Comparison of ENCODE assay signal across 33 cellular contexts in the genomic region with DNA sequence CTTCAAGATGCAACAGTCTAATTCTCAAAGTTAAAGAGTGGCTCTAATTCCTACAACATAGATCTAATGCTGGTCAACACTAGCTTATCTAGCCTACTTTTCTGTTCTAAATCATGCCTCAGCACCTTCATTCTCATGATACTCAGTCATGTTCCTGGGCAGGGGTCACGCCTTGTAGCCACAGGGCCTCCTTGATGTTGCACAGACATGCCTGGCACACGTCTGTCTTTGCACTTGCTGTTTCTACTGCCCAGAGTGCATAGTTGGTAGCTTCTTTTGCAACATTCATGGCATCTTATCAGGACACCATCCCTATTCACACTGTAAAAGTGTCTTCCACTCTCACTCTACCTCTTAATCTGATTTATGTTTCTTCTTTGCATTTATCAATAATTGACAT.
"Had no signal": no experiment of that assay in that cellular context is flagged by ENCODE, and none has a peak within 500 bp of the region (broad histone marks: within the 10 kb centered on the region; RNA-seq: fewer than 3 reads in every experiment).

No MANE protein-coding gene starts in this region.

- H3K9me3 Mint-ChIP-seq: activated CD4-positive, alpha-beta memory T cell treated with anti-CD3 and anti-CD28 coated beads for 36 hours; activated CD4-positive, alpha-beta T cell treated with anti-CD3 and anti-CD28 coated beads, Interleukin-2, amount 10 ng/mL, durations not matched to agents 24 days and 14 days; activated naive CD4-positive, alpha-beta T cell treated with anti-CD3 and anti-CD28 coated beads for 36 hours; activated naive CD8-positive, alpha-beta T cell treated with anti-CD3 and anti-CD28 coated beads for 36 hours; activated T-helper 2 cell treated with anti-CD3 and anti-CD28 coated beads, Interferon-gamma antibody, Interleukin-2, Interleukin-4, amounts not matched to agents 10 μg/mL and 5 μg/mL and 100 μg/mL, durations not matched to agents 14 hours and 24 hours and 36 hours; brain; effector memory CD8-positive, alpha-beta T cell had no signal

- H3K9me3 ChIP-seq: adrenal gland, ascending aorta, breast epithelium, esophagus squamous epithelium had no signal

- H3K4me1 ChIP-seq: adrenal gland, ascending aorta, breast epithelium, esophagus squamous epithelium had no signal

- H3K4me1 Mint-ChIP-seq: activated CD4-positive, alpha-beta T cell treated with anti-CD3 and anti-CD28 coated beads for 36 hours; activated CD4-positive, alpha-beta T cell treated with anti-CD3 and anti-CD28 coated beads, Interleukin-2, amount 10 ng/mL, durations not matched to agents 24 days and 14 days; activated CD8-positive, alpha-beta memory T cell treated with anti-CD3 and anti-CD28 coated beads, Interleukin-2, amount 10 ng/mL, durations not matched to agents 7 days and 5 days; activated naive CD4-positive, alpha-beta T cell treated with anti-CD3 and anti-CD28 coated beads, Interleukin-2, amount 50 U/mL, for 24 hours; activated naive CD8-positive, alpha-beta T cell treated with anti-CD3 and anti-CD28 coated beads for 36 hours; activated naive CD8-positive, alpha-beta T cell treated with anti-CD3 and anti-CD28 coated beads, Interleukin-2, amount 50 U/mL, for 24 hours; brain had no signal

- H3K27ac ChIP-seq: adrenal gland, ascending aorta, breast epithelium, epithelial cell of prostate, esophagus squamous epithelium had no signal

- H3K27me3 ChIP-seq: adrenal gland, ascending aorta, breast epithelium had no signal

- DNase-seq: activated CD4-positive, alpha-beta memory T cell treated with anti-CD3 and anti-CD28 coated beads for 36 hours; activated CD4-positive, alpha-beta T cell treated with anti-CD3 and anti-CD28 coated beads for 36 hours; activated CD4-positive, alpha-beta T cell treated with anti-CD3 and anti-CD28 coated beads, Interleukin-2, amount 10 ng/mL, durations not matched to agents 24 days and 14 days; activated CD4-positive, CD25-positive, alpha-beta regulatory T cell; activated CD4-positive, CD25-positive, alpha-beta regulatory T cell treated with anti-CD3 and anti-CD28 coated beads, Interleukin-2, amount 50 U/mL, for 72 hours; activated CD8-positive, alpha-beta memory T cell treated with anti-CD3 and anti-CD28 coated beads, Interleukin-2, amount 10 ng/mL, durations not matched to agents 7 days and 5 days; activated CD8-positive, alpha-beta memory T cell treated with anti-CD3 and anti-CD28 coated beads, Interleukin-2, amount 50 U/mL, for 4 hours; activated CD8-positive, alpha-beta T cell treated with anti-CD3 and anti-CD28 coated beads, Interleukin-2, amount 10 ng/mL, durations not matched to agents 7 days and 5 days; activated effector memory CD4-positive, alpha-beta T cell treated with anti-CD3 and anti-CD28 coated beads, Interleukin-2, amount 50 U/mL, for 16 hours; activated naive CD4-positive, alpha-beta T cell treated with anti-CD3 and anti-CD28 coated beads for 36 hours; activated naive CD8-positive, alpha-beta T cell treated with anti-CD3 and anti-CD28 coated beads for 36 hours; activated naive CD8-positive, alpha-beta T cell treated with anti-CD3 and anti-CD28 coated beads, Interleukin-2, amount 50 U/mL, for 24 hours; activated T-cell treated with anti-CD3 and anti-CD28 coated beads, Interleukin-2, amount 50 U/mL, for 1 hour; activated T-cell treated with anti-CD3 and anti-CD28 coated beads, Interleukin-2, amount 50 U/mL, for 48 hours; adrenal gland; amygdala; cortex of kidney; dermis blood vessel endothelial cell; effector CD4-positive, alpha-beta T cell; effector memory CD8-positive, alpha-beta T cell; esophagus squamous epithelium; head of caudate nucleus; hippocampal formation; T-helper 2 cell had no signal

- H3K4me3 Mint-ChIP-seq: activated CD4-positive, alpha-beta memory T cell treated with anti-CD3 and anti-CD28 coated beads for 36 hours; activated CD4-positive, alpha-beta T cell treated with anti-CD3 and anti-CD28 coated beads for 36 hours; activated CD4-positive, alpha-beta T cell treated with anti-CD3 and anti-CD28 coated beads, Interleukin-2, amount 10 ng/mL, durations not matched to agents 24 days and 14 days; activated CD8-positive, alpha-beta memory T cell treated with anti-CD3 and anti-CD28 coated beads, Interleukin-2, amount 10 ng/mL, durations not matched to agents 7 days and 5 days; activated CD8-positive, alpha-beta T cell treated with anti-CD3 and anti-CD28 coated beads, Interleukin-2, amount 10 ng/mL, durations not matched to agents 7 days and 5 days; activated naive CD4-positive, alpha-beta T cell treated with anti-CD3 and anti-CD28 coated beads for 36 hours; activated naive CD4-positive, alpha-beta T cell treated with anti-CD3 and anti-CD28 coated beads, Interleukin-2, amount 50 U/mL, for 24 hours; activated naive CD8-positive, alpha-beta T cell treated with anti-CD3 and anti-CD28 coated beads for 36 hours; activated naive CD8-positive, alpha-beta T cell treated with anti-CD3 and anti-CD28 coated beads, Interleukin-2, amount 50 U/mL, for 24 hours; activated T-helper 1 cell treated with anti-CD3 and anti-CD28 coated beads, Interleukin-12 subunit alpha, Interleukin-12 subunit beta, Interleukin-2, Interleukin-4 antibody, amounts not matched to agents 30 ng/mL and 10 ng/mL and 1 ng/mL, durations not matched to agents 14 hours and 24 hours and 36 hours; brain; effector memory CD8-positive, alpha-beta T cell had no signal

- H3K27ac Mint-ChIP-seq: activated CD4-positive, alpha-beta memory T cell treated with anti-CD3 and anti-CD28 coated beads for 36 hours; activated CD4-positive, alpha-beta T cell treated with anti-CD3 and anti-CD28 coated beads for 36 hours; activated CD4-positive, alpha-beta T cell treated with anti-CD3 and anti-CD28 coated beads, Interleukin-2, amount 10 ng/mL, durations not matched to agents 24 days and 14 days; activated CD8-positive, alpha-beta memory T cell treated with anti-CD3 and anti-CD28 coated beads, Interleukin-2, amount 10 ng/mL, durations not matched to agents 7 days and 5 days; activated CD8-positive, alpha-beta T cell treated with anti-CD3 and anti-CD28 coated beads, Interleukin-2, amount 10 ng/mL, durations not matched to agents 7 days and 5 days; activated naive CD4-positive, alpha-beta T cell treated with anti-CD3 and anti-CD28 coated beads for 36 hours; activated naive CD4-positive, alpha-beta T cell treated with anti-CD3 and anti-CD28 coated beads, Interleukin-2, amount 50 U/mL, for 24 hours; activated naive CD8-positive, alpha-beta T cell treated with anti-CD3 and anti-CD28 coated beads for 36 hours; activated naive CD8-positive, alpha-beta T cell treated with anti-CD3 and anti-CD28 coated beads, Interleukin-2, amount 50 U/mL, for 24 hours; activated T-helper 1 cell treated with anti-CD3 and anti-CD28 coated beads, Interleukin-12 subunit alpha, Interleukin-12 subunit beta, Interleukin-2, Interleukin-4 antibody, amounts not matched to agents 30 ng/mL and 10 ng/mL and 1 ng/mL, durations not matched to agents 14 hours and 24 hours and 36 hours; activated T-helper 2 cell treated with anti-CD3 and anti-CD28 coated beads, Interferon-gamma antibody, Interleukin-2, Interleukin-4, amounts not matched to agents 10 μg/mL and 5 μg/mL and 100 μg/mL, durations not matched to agents 14 hours and 24 hours and 36 hours; brain; effector memory CD8-positive, alpha-beta T cell had no signal

- H3K36me3 ChIP-seq: adrenal gland, ascending aorta, breast epithelium, esophagus squamous epithelium had no signal

- H3K36me3 Mint-ChIP-seq: activated CD4-positive, alpha-beta memory T cell treated with anti-CD3 and anti-CD28 coated beads for 36 hours; activated CD8-positive, alpha-beta memory T cell treated with anti-CD3 and anti-CD28 coated beads, Interleukin-2, amount 10 ng/mL, durations not matched to agents 7 days and 5 days; activated naive CD4-positive, alpha-beta T cell treated with anti-CD3 and anti-CD28 coated beads, Interleukin-2, amount 50 U/mL, for 24 hours; activated naive CD8-positive, alpha-beta T cell treated with anti-CD3 and anti-CD28 coated beads for 36 hours; brain had no signal

- H3K4me3 ChIP-seq: adrenal gland, ascending aorta, breast epithelium, esophagus squamous epithelium had no signal

- FAIRE-seq: colon, frontal cortex had no signal

- H3K27me3 Mint-ChIP-seq: activated CD4-positive, alpha-beta memory T cell treated with anti-CD3 and anti-CD28 coated beads for 36 hours; activated CD4-positive, alpha-beta T cell treated with anti-CD3 and anti-CD28 coated beads, Interleukin-2, amount 10 ng/mL, durations not matched to agents 24 days and 14 days; activated CD8-positive, alpha-beta memory T cell treated with anti-CD3 and anti-CD28 coated beads, Interleukin-2, amount 10 ng/mL, durations not matched to agents 7 days and 5 days; effector memory CD8-positive, alpha-beta T cell had no signal

- ATAC-seq: activated CD4-positive, alpha-beta T cell treated with anti-CD3 and anti-CD28 coated beads for 36 hours; activated CD8-positive, alpha-beta memory T cell treated with anti-CD3 and anti-CD28 coated beads, Interleukin-2, amount 10 ng/mL, durations not matched to agents 7 days and 5 days; activated CD8-positive, alpha-beta T cell treated with anti-CD3 and anti-CD28 coated beads, Interleukin-2, amount 10 ng/mL, durations not matched to agents 7 days and 5 days; activated naive CD8-positive, alpha-beta T cell treated with anti-CD3 and anti-CD28 coated beads, Interleukin-2, amount 50 U/mL, for 24 hours; effector memory CD8-positive, alpha-beta T cell had no signal
